In the genomic region with DNA sequence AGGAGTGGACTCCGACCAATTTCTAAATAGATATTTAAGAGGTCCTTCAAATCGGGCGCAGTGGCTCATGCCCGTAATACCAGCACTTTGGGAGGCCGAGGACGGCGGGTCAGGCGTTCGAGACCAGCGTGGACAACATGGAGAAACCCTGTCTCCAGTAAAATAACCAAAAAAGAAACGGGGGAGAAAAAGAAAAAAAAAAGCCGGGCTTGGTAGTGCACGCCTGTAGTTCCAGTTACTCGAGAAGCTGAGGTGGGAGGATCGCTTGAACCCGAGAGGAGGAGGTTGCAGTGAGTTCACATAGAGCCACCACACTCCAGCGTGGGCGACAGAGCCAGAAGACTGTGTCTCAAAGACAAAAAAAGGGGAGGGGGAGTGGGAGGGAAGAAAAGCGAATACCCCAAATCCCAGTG, we compare ENCODE assay signal across 8 cellular contexts. TPM values are rescaled to one million over a fixed set of nuclear protein-coding genes. Genes with fewer than 3 reads are reported as not detected.
DNase-seq lines count a peak whose midpoint lies in the region; ATAC-seq and TF ChIP-seq lines count a peak whose summit lies in the region.

No MANE protein-coding gene starts in this region.

- peak overlapping the region; percentile 85 for H3K4me3 ChIP-seq in ACC112 (ENCODE audit: low read depth, low read length)
- H3K4me3 ChIP-seq in left lung = peak overlapping the region; percentile 8 to 44
- H3K4me3 ChIP-seq in stomach smooth muscle (ENCODE audit: low read length in 2 of 2) = peak overlapping the region; percentile 80 to 83

- ATAC-seq in left lung (peak; percentile 4), HG02852 (IDR thresholded peaks at IDR 0.05; ENCODE audit: unreplicated experiment) (no peak)

- TF ChIP-seq CTCF in brain (conservative IDR thresholded peaks at IDR 0.05) = no peak
- no peak for TF ChIP-seq CTCF in left lung (IDR thresholded peaks at IDR 0.05)

- H3K27me3 ChIP-seq in ACC112 (ENCODE audit: insufficient read depth, low read length) = no peaks in the 10 kb centered on the region
- no peaks in the 10 kb centered on the region for H3K27me3 ChIP-seq in left lung
- no peaks in the 10 kb centered on the region for H3K27me3 ChIP-seq in stomach smooth muscle (ENCODE audit: control insufficient read depth in 1 of 2, insufficient read depth in 2 of 2, low read length in 2 of 2)

- H3K9me3 ChIP-seq in left lung = no peaks in the 10 kb centered on the region
- no peaks in the 10 kb centered on the region for H3K9me3 ChIP-seq in stomach smooth muscle (ENCODE audit: control insufficient read depth in 2 of 2, low read length in 2 of 2)

- peaks cover 49% of the 10 kb centered on the region for H3K4me1 Mint-ChIP-seq in brain

- H3K79me2 ChIP-seq in ACC112 (ENCODE audit: control insufficient read depth, insufficient read depth, low read length, unreplicated experiment) = peaks cover 8% of the 10 kb centered on the region

- intact Hi-C loops in left lung (cut with DNase I) = no loop called here

- H3K36me3 ChIP-seq in ACC112 (ENCODE audit: insufficient read depth, low read length) = no peaks in the 10 kb centered on the region
- no peaks in the 10 kb centered on the region for H3K36me3 ChIP-seq in left lung
- no peaks in the 10 kb centered on the region for H3K36me3 ChIP-seq in stomach smooth muscle (ENCODE audit: control insufficient read depth in 2 of 2, insufficient read depth in 2 of 2, low read length in 2 of 2)

- H3K4me3 Mint-ChIP-seq in brain = peak overlapping the region; percentile 87 to 95 (median 95)

- H3K36me3 Mint-ChIP-seq in brain = no peaks in the 10 kb centered on the region

- H3K9ac ChIP-seq in stomach smooth muscle (ENCODE audit: low read length in 2 of 2) = peak overlapping the region in 1 of 2 donors; percentile 22

- H3K27me3 Mint-ChIP-seq in brain = peaks cover 6% of the 10 kb centered on the region

- H3K27ac Mint-ChIP-seq in brain = peak overlapping the region; percentile 94 to 98 (median 96)

- peak overlapping the region; percentile 3 for H2AFZ ChIP-seq in ACC112 (ENCODE audit: low read length, unreplicated experiment)

- H3K4me1 ChIP-seq in ACC112 (ENCODE audit: control insufficient read depth, insufficient read depth, low read length, unreplicated experiment) = peaks cover 22% of the 10 kb centered on the region
- H3K4me1 ChIP-seq in left lung = peaks cover 0 to 17% of the 10 kb centered on the region in 2 donors
- peaks cover 17% of the 10 kb centered on the region for H3K4me1 ChIP-seq in stomach smooth muscle (ENCODE audit: control insufficient read depth, insufficient read depth, low read length)

- H3K9me3 Mint-ChIP-seq in brain = no peaks in the 10 kb centered on the region

- H3K27ac ChIP-seq in ACC112 (ENCODE audit: low read depth, low read length) = peak overlapping the region; percentile 80
- H3K27ac ChIP-seq in left lung = peak overlapping the region; percentile 88
- peak overlapping the region; percentile 81 for H3K27ac ChIP-seq in stomach smooth muscle (ENCODE audit: low read length)

- DNase-seq in MV-4-11 (lab: John Stamatoyannopoulos, UW) (peak; percentile 35), left lung (no peak), germinal center (ENCODE audit: low spot score) (no peak), AML-193 (lab: John Stamatoyannopoulos, UW) (no peak)

RNA-seq across cellular contexts. Expression of a gene that starts 53.3 kb away (rescaled TPM):
- 1.6 TPM for polyA plus RNA-seq in brain (ENCODE audit: insufficient read depth, low read depth, low replicate concordance)
- 10 to 100 TPM; 11.8 to 12.7 TPM for total RNA-seq in left lung

Comparison
In these comparisons a context has a peak if more than half of its experiments do, and no peak if none do; other contexts are left out.
1. H3K4me3 ChIP-seq: peak in every context shown above with its lines; median percentile 85 in ACC112; 82 in stomach smooth muscle; 26 in left lung.